15 cellular contexts compared by ENCODE assay signal in the genomic region with DNA sequence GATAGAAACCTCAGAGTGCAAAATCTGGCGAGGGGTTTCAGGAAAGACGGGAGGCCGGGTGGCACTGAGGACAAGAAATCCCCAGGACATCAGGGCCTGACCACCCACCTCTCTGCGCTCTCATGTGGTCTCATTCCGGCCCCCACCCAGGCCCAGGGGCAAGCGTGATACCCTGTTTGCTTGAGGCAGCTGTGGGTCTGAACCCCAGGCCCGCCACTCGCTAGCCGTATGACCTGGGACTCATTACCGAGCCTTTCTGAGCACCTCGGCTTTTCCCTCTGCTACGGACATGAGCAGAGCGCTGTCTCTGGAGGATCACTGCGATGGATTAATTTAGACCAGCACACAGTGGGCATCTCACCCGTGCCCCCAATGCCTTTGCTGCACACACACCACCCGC. TPM values are rescaled to one million over a fixed set of nuclear protein-coding genes. Genes with fewer than 3 reads are reported as not detected.
DNase-seq lines count a peak whose midpoint lies in the region; ATAC-seq and TF ChIP-seq lines count a peak whose summit lies in the region.
"Had no signal": no experiment of that assay in that cellular context is flagged by ENCODE, and none has a peak within 500 bp of the region (broad histone marks: within the 10 kb centered on the region; RNA-seq: fewer than 3 reads in every experiment).

No MANE protein-coding gene starts in this region.

- H3K9me3 ChIP-seq in BE2C, result no peaks in the 10 kb centered on the region
- no peaks in the 10 kb centered on the region for H3K9me3 ChIP-seq in psoas muscle
- H3K9me3 ChIP-seq: HAP-1, SJSA1 had no signal

- TF ChIP-seq CTCF in BE2C (IDR thresholded peaks at IDR 0.05; ENCODE audit: low read depth, low read length) (no peak), VCaP (conservative IDR thresholded peaks at IDR 0.05) (no peak), psoas muscle (IDR thresholded peaks at IDR 0.05) (no peak)

- H3K36me3 ChIP-seq in BE2C, result no peaks in the 10 kb centered on the region
- no peaks in the 10 kb centered on the region for H3K36me3 ChIP-seq in psoas muscle (ENCODE audit: insufficient read depth in 1 of 2, low read depth in 1 of 2)
- H3K36me3 ChIP-seq: HAP-1, SJSA1 had no signal

- POLR2A ChIA-PET in HEK293T (lab: Yijun Ruan, JAX), result interaction anchor here (0.7 to 2.3 kb wide), 7 partner anchors 25 to 127 kb away, joined by 3 to 11 read pairs (median 4); a partner anchor contains a TSS

- H3K27ac ChIP-seq in VCaP, result peak overlapping the region; percentile 92
- peak overlapping the region; percentile 9 for H3K27ac ChIP-seq in psoas muscle
- H3K27ac ChIP-seq: SJSA1 had no signal

- H3K4me1 ChIP-seq in BE2C (peaks cover 62% of the 10 kb centered on the region), psoas muscle (peaks cover 17% of the 10 kb centered on the region)
- H3K4me1 ChIP-seq: HAP-1, SJSA1 had no signal

- H3K27ac Mint-ChIP-seq in activated T-cell treated with anti-CD3 and anti-CD28 coated beads, Interleukin-2, amount 50 U/mL, for 72 hours, result no peak overlapping the region
- H3K27ac Mint-ChIP-seq: activated naive CD8-positive, alpha-beta T cell treated with anti-CD3 and anti-CD28 coated beads for 36 hours; immature natural killer cell had no signal

- H3K36me3 Mint-ChIP-seq in activated T-cell treated with anti-CD3 and anti-CD28 coated beads, Interleukin-2, amount 50 U/mL, for 72 hours (ENCODE audit: insufficient read depth in 2 of 2), result no peaks in the 10 kb centered on the region
- H3K36me3 Mint-ChIP-seq: activated naive CD8-positive, alpha-beta T cell treated with anti-CD3 and anti-CD28 coated beads for 36 hours; immature natural killer cell; naive thymus-derived CD4-positive, alpha-beta T cell had no signal

- 65 to 73% (median 69%) methylated on average over 15 to 16 of the region's 16 CpGs for WGBS in psoas muscle, 3 donors

- no peak for ATAC-seq in psoas muscle
- no peak for ATAC-seq in activated T-cell treated with anti-CD3 and anti-CD28 coated beads, Interleukin-2, amount 50 U/mL, for 72 hours (replicated peaks in 1 of 2)
- ATAC-seq: naive thymus-derived CD4-positive, alpha-beta T cell had no signal

- peak overlapping the region; percentile 21 for H3K4me3 ChIP-seq in BE2C (ENCODE audit: low read depth, low read length)
- H3K4me3 ChIP-seq in psoas muscle, result no peak overlapping the region
- H3K4me3 ChIP-seq: HAP-1, SJSA1 had no signal

- no peak for DNase-seq in BE2C
- DNase-seq in cardiac septum (ENCODE audit: low spot score), result peak; percentile 64
- no peak for DNase-seq in psoas muscle
- no peak for DNase-seq in HEK293T (ENCODE audit: extremely low spot score)
- DNase-seq in activated CD4-positive, alpha-beta T cell treated with anti-CD3 and anti-CD28 coated beads for 48 hours, result no peak
- no peak for DNase-seq in HuH-7.5 (ENCODE audit: low spot score)
- DNase-seq in activated T-cell treated with anti-CD3 and anti-CD28 coated beads, Interleukin-2, amount 50 U/mL, for 72 hours, result no peak
- DNase-seq: activated naive CD8-positive, alpha-beta T cell treated with anti-CD3 and anti-CD28 coated beads for 36 hours; Calu3; immature natural killer cell; naive thymus-derived CD4-positive, alpha-beta T cell had no signal

- no peaks in the 10 kb centered on the region for H3K27me3 Mint-ChIP-seq in activated T-cell treated with anti-CD3 and anti-CD28 coated beads, Interleukin-2, amount 50 U/mL, for 72 hours (ENCODE audit: low read depth)
- H3K27me3 Mint-ChIP-seq: activated naive CD8-positive, alpha-beta T cell treated with anti-CD3 and anti-CD28 coated beads for 36 hours had no signal

- no peak overlapping the region for H3K4me3 Mint-ChIP-seq in activated T-cell treated with anti-CD3 and anti-CD28 coated beads, Interleukin-2, amount 50 U/mL, for 72 hours
- H3K4me3 Mint-ChIP-seq: activated naive CD8-positive, alpha-beta T cell treated with anti-CD3 and anti-CD28 coated beads for 36 hours; immature natural killer cell; naive thymus-derived CD4-positive, alpha-beta T cell had no signal

- intact Hi-C loops in cardiac septum (cut with DNase I) (loop anchor here (2.0 to 5.0 kb wide), 3 partner anchors 79 to 189 kb away; a partner anchor contains a TSS), psoas muscle (cut with DNase I) (loop anchor here in 1 of 2 donors (5.0 kb wide), 3 partner anchors 79 to 189 kb away; a partner anchor contains a TSS)

- no peaks in the 10 kb centered on the region for H3K9me3 Mint-ChIP-seq in activated T-cell treated with anti-CD3 and anti-CD28 coated beads, Interleukin-2, amount 50 U/mL, for 72 hours
- H3K9me3 Mint-ChIP-seq: activated naive CD8-positive, alpha-beta T cell treated with anti-CD3 and anti-CD28 coated beads for 36 hours; immature natural killer cell; naive thymus-derived CD4-positive, alpha-beta T cell had no signal

- CTCF ChIA-PET in HEK293T (lab: Yijun Ruan, JAX), result interaction anchor here (1.0 to 3.5 kb wide), 5 partner anchors 14 to 202 kb away, joined by 3 to 25 read pairs (median 5); no protein-coding TSS in a partner anchor

- no peaks in the 10 kb centered on the region for H3K27me3 ChIP-seq in BE2C
- H3K27me3 ChIP-seq in psoas muscle (ENCODE audit: insufficient read depth in 3 of 3, low read length in 2 of 3), result no peaks in the 10 kb centered on the region
- H3K27me3 ChIP-seq: SJSA1 had no signal

- peaks cover 7% of the 10 kb centered on the region for H3K4me1 Mint-ChIP-seq in activated T-cell treated with anti-CD3 and anti-CD28 coated beads, Interleukin-2, amount 50 U/mL, for 72 hours (ENCODE audit: low read depth)
- H3K4me1 Mint-ChIP-seq: activated naive CD8-positive, alpha-beta T cell treated with anti-CD3 and anti-CD28 coated beads for 36 hours had no signal

TF ChIP-seq in HEK293T, 16 proteins besides CTCF, POLR2A, EP300 and RAD21:
- no peak for TF ChIP-seq FOXM1 (IDR thresholded peaks at IDR 0.05; ENCODE audit: borderline replicate concordance)
- TF ChIP-seq SP1 (IDR thresholded peaks at IDR 0.05), result no peak
- TF ChIP-seq, protein P1, sequence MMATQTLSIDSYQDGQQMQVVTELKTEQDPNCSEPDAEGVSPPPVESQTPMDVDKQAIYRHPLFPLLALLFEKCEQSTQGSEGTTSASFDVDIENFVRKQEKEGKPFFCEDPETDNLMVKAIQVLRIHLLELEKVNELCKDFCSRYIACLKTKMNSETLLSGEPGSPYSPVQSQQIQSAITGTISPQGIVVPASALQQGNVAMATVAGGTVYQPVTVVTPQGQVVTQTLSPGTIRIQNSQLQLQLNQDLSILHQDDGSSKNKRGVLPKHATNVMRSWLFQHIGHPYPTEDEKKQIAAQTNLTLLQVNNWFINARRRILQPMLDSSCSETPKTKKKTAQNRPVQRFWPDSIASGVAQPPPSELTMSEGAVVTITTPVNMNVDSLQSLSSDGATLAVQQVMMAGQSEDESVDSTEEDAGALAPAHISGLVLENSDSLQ (IDR thresholded peaks at IDR 0.05), result no peak
- no peak for TF ChIP-seq HDGF (IDR thresholded peaks at IDR 0.05; ENCODE audit: borderline replicate concordance)
- TF ChIP-seq TARDBP (IDR thresholded peaks at IDR 0.05), result no peak
- TF ChIP-seq ZNF384 (IDR thresholded peaks at IDR 0.05), result no peak
- TF ChIP-seq LEF1 (IDR thresholded peaks at IDR 0.05; ENCODE audit: borderline replicate concordance), result no peak
- TF ChIP-seq BHLHE40 (IDR thresholded peaks at IDR 0.05; ENCODE audit: borderline replicate concordance), result no peak
- no peak for TF ChIP-seq SUZ12 (IDR thresholded peaks at IDR 0.05)
- TF ChIP-seq L3MBTL2 (conservative IDR thresholded peaks at IDR 0.05), result no peak
- no peak for TF ChIP-seq ARNT (IDR thresholded peaks at IDR 0.05)
- TF ChIP-seq FOXK2 (IDR thresholded peaks at IDR 0.05), result no peak
- no peak for TF ChIP-seq CTBP1 (IDR thresholded peaks at IDR 0.05; ENCODE audit: borderline replicate concordance)
- TF ChIP-seq FOXA1 (IDR thresholded peaks at IDR 0.05), result no peak
- no peak for TF ChIP-seq ELF4 (IDR thresholded peaks at IDR 0.05)

RNA-seq across cellular contexts. Expression of a gene that starts 25.5 kb away (rescaled TPM):
- polyA plus RNA-seq in BE2C (2012; ENCODE audit: insufficient read depth, insufficient read length, low read depth), result 10.0 TPM
- 2.6 TPM for total RNA-seq in cardiac septum
- total RNA-seq in psoas muscle, result 1 to 10 TPM; 1.6 to 3.5 (median 3.3) TPM
- 1 to 10 TPM; 1.8 to 9.0 (median 3.1) TPM for polyA plus RNA-seq in psoas muscle
- 10 to 100 TPM in 1 of 2 donors, 1 to 10 TPM in 1; 9.0 to 10.8 TPM for total RNA-seq in activated T-cell treated with anti-CD3 and anti-CD28 coated beads, Interleukin-2, amount 50 U/mL, for 72 hours

RNA-seq across cellular contexts. Expression of a gene that starts 35.3 kb away (rescaled TPM):
- 226 TPM for polyA plus RNA-seq in BE2C (2012; ENCODE audit: insufficient read depth, insufficient read length, low read depth)
- total RNA-seq in cardiac septum (1.7 TPM), psoas muscle (1 to 10 TPM in 1 of 4 donors, under 1 TPM in 2, not detected in 1; 0.22 to 1.1 (median 0.58) TPM)
- under 1 TPM in 2 of 3 donors, not detected in 1; 0.57 to 0.70 TPM for polyA plus RNA-seq in psoas muscle
- under 1 TPM; 0.39 to 0.67 TPM for total RNA-seq in activated T-cell treated with anti-CD3 and anti-CD28 coated beads, Interleukin-2, amount 50 U/mL, for 72 hours
- total RNA-seq: Calu3, MCF 10A, SJSA1 had no signal
- polyA plus RNA-seq: naive thymus-derived CD4-positive, alpha-beta T cell had no signal

RNA-seq across cellular contexts. Expression of a gene that starts 40.2 kb away (rescaled TPM):
- 65.3 TPM for polyA plus RNA-seq in BE2C (2012; ENCODE audit: insufficient read depth, insufficient read length, low read depth)
- total RNA-seq in cardiac septum (26.5 TPM), psoas muscle (10 to 100 TPM; 11.7 to 16.5 (median 12.8) TPM)
- 1 to 10 TPM; 6.8 to 7.8 (median 7.1) TPM for polyA plus RNA-seq in psoas muscle
- total RNA-seq in activated T-cell treated with anti-CD3 and anti-CD28 coated beads, Interleukin-2, amount 50 U/mL, for 72 hours, result 1 to 10 TPM; 5.4 to 5.6 TPM
